ENCODE assay signal across 20 cellular contexts in genomic region chr3:170344971-170345370, GRCh38. TPM values are rescaled to one million over a fixed set of nuclear protein-coding genes. Genes with fewer than 3 reads are reported as not detected.
DNase-seq lines count a peak whose midpoint lies in the region; ATAC-seq, FAIRE-seq and TF ChIP-seq lines count a peak whose summit lies in the region.
"Had no signal": no experiment of that assay in that cellular context is flagged by ENCODE, and none has a peak within 500 bp of the region (broad histone marks: within the 10 kb centered on the region; RNA-seq: fewer than 3 reads in every experiment).

No MANE protein-coding gene starts in this region.

- H2AK5ac ChIP-seq in neuronal stem cell (ENCODE audit: low read depth, low read length): no peak overlapping the region

- H3K36me3 ChIP-seq in SK-N-SH (replicated peaks in 1 of 2; ENCODE audit: control insufficient read depth in 1 of 2, insufficient read depth in 2 of 2, low read length in 1 of 2) (no peaks in the 10 kb centered on the region), Loucy (ENCODE audit: insufficient read depth, low read length) (no peaks in the 10 kb centered on the region), astrocyte (ENCODE audit: insufficient read depth, low read length) (no peaks in the 10 kb centered on the region), neuronal stem cell (replicated peaks in 1 of 2; ENCODE audit: control insufficient read depth in 2 of 2, insufficient read depth in 2 of 2, low read length in 2 of 2) (no peaks in the 10 kb centered on the region), H7 (replicated peaks; ENCODE audit: control insufficient read depth, insufficient read depth, low read length) (no peaks in the 10 kb centered on the region)
- H3K36me3 ChIP-seq: adrenal gland, BLaER1, esophagus squamous epithelium, uterus had no signal

- H3K9me3 Mint-ChIP-seq in astrocyte (ENCODE audit: unreplicated experiment): no peaks in the 10 kb centered on the region

- no peak overlapping the region for H3K18ac ChIP-seq in neuronal stem cell (ENCODE audit: low read length)

- POLR2A ChIA-PET in SK-N-SH (lab: Yijun Ruan, JAX): no interaction called here

- H3K36me3 Mint-ChIP-seq in astrocyte (ENCODE audit: low read depth, unreplicated experiment): no peaks in the 10 kb centered on the region
- H3K36me3 Mint-ChIP-seq: activated CD8-positive, alpha-beta memory T cell treated with anti-CD3 and anti-CD28 coated beads, Interleukin-2, amount 10 ng/mL, durations not matched to agents 7 days and 5 days had no signal

- no peak overlapping the region for H2BK5ac ChIP-seq in neuronal stem cell (ENCODE audit: low read length)

- no peaks in the 10 kb centered on the region for H3K9me3 ChIP-seq in SK-N-SH
- no peaks in the 10 kb centered on the region for H3K9me3 ChIP-seq in Loucy (ENCODE audit: insufficient read depth, low read depth, low read length)
- no peaks in the 10 kb centered on the region for H3K9me3 ChIP-seq in astrocyte (ENCODE audit: insufficient read depth, low read depth, low read length)
- H3K9me3 ChIP-seq in neuronal stem cell (replicated peaks in 1 of 2; ENCODE audit: control insufficient read depth in 2 of 2, insufficient read depth in 1 of 2, low read depth in 1 of 2, low read length in 2 of 2): no peaks in the 10 kb centered on the region
- H3K9me3 ChIP-seq: adrenal gland, esophagus squamous epithelium, uterus had no signal

- H3K27me3 ChIP-seq in SK-N-SH (ENCODE audit: insufficient read depth) (no peaks in the 10 kb centered on the region), Loucy (ENCODE audit: insufficient read depth, low read length, poor library complexity, severe bottlenecking) (no peaks in the 10 kb centered on the region), astrocyte (ENCODE audit: insufficient read depth, low read length) (no peaks in the 10 kb centered on the region), neuronal stem cell (ENCODE audit: control insufficient read depth in 3 of 3, insufficient read depth in 3 of 3, low read depth in 1 of 3, low read length in 3 of 3) (no peaks in the 10 kb centered on the region), H7 (ENCODE audit: control insufficient read depth, insufficient read depth, low read length) (no peaks in the 10 kb centered on the region)
- H3K27me3 ChIP-seq: adrenal gland, BLaER1, esophagus squamous epithelium, uterus had no signal

- no peak overlapping the region for H2BK12ac ChIP-seq in neuronal stem cell (ENCODE audit: low read length)

- peaks cover 15% of the 10 kb centered on the region for H3K4me1 Mint-ChIP-seq in astrocyte (ENCODE audit: low read depth, unreplicated experiment)

- no peak overlapping the region for H4K8ac ChIP-seq in neuronal stem cell (ENCODE audit: low read depth, low read length)

- no peak overlapping the region for H3K4ac ChIP-seq in neuronal stem cell (ENCODE audit: low read length)

- H3K4me3 ChIP-seq in SK-N-SH (ENCODE audit: low read depth in 2 of 2, low read length in 1 of 2) (no peak overlapping the region), Loucy (ENCODE audit: low read length, poor library complexity, severe bottlenecking) (no peak overlapping the region), astrocyte (ENCODE audit: insufficient read depth, low read depth, low read length) (no peak overlapping the region), neuronal stem cell (ENCODE audit: low read length in 2 of 2) (no peak overlapping the region), H7 (ENCODE audit: insufficient read depth, low read depth, low read length) (no peak overlapping the region)
- H3K4me3 ChIP-seq: adrenal gland, BLaER1, esophagus squamous epithelium, uterus had no signal

- H3K9ac ChIP-seq in SK-N-SH (no peak overlapping the region), Loucy (ENCODE audit: low read depth, low read length, poor library complexity, severe bottlenecking) (no peak overlapping the region), astrocyte (ENCODE audit: low read length) (no peak overlapping the region), neuronal stem cell (ENCODE audit: low read depth, low read length, poor library complexity) (no peak overlapping the region)
- H3K9ac ChIP-seq: BLaER1 had no signal

- no peak for TF ChIP-seq CTCF in SK-N-SH (IDR thresholded peaks at IDR 0.05)
- no peak for TF ChIP-seq CTCF in Loucy (conservative IDR thresholded peaks at IDR 0.05; ENCODE audit: low read length)
- TF ChIP-seq CTCF in astrocyte (IDR thresholded peaks at IDR 0.05; ENCODE audit: insufficient read depth, low read depth, low read length): no peak

- FAIRE-seq in astrocyte (lab: Jason Lieb, UNC): no peak

- TF ChIP-seq EP300 in SK-N-SH (IDR thresholded peaks at IDR 0.05; ENCODE audit: borderline replicate concordance in 1 of 2, low read depth in 1 of 2, low read length in 1 of 2): no peak

- H2BK120ac ChIP-seq in neuronal stem cell (ENCODE audit: low read depth, low read length): no peak overlapping the region

- H2AFZ ChIP-seq in SK-N-SH (ENCODE audit: low read depth) (peak overlapping the region; percentile 76), Loucy (ENCODE audit: low read length) (peak overlapping the region; percentile 65), astrocyte (ENCODE audit: low read depth, low read length) (peak overlapping the region; percentile 34), neuronal stem cell (ENCODE audit: low read length) (peak overlapping the region; percentile 31)

- no peak overlapping the region for H3K23ac ChIP-seq in neuronal stem cell (ENCODE audit: low read depth, low read length, poor library complexity)

- H3K79me2 ChIP-seq in SK-N-SH (ENCODE audit: insufficient read depth) (no peaks in the 10 kb centered on the region), Loucy (ENCODE audit: insufficient read depth, low read length) (no peaks in the 10 kb centered on the region), astrocyte (ENCODE audit: insufficient read depth, low read length) (no peaks in the 10 kb centered on the region)

- H3K27ac Mint-ChIP-seq in astrocyte (ENCODE audit: unreplicated experiment): peak overlapping the region; percentile 94
- H3K27ac Mint-ChIP-seq: activated CD8-positive, alpha-beta memory T cell treated with anti-CD3 and anti-CD28 coated beads, Interleukin-2, amount 10 ng/mL, durations not matched to agents 7 days and 5 days had no signal

- H3K27ac ChIP-seq in SK-N-SH (ENCODE audit: low read depth in 2 of 2, low read length in 1 of 2) (peak overlapping the region in 1 of 2 experiments; percentile 30; a peak in 1 of 4 replicates), astrocyte (ENCODE audit: low read depth, low read length) (no peak overlapping the region), neuronal stem cell (replicated peaks; ENCODE audit: low read length) (no peak overlapping the region)
- H3K27ac ChIP-seq: BLaER1, uterus had no signal

- DNase-seq in SK-N-SH (no peak), astrocyte (ENCODE audit: low read depth) (no peak), neuronal stem cell (ENCODE audit: low spot score) (no peak), NCI-H1694 treated with DMSO at 0.1 percent for 48 hours (lab: John Stamatoyannopoulos, UW) (no peak), DMS153 (lab: John Stamatoyannopoulos, UW) (no peak), H7 (no peak)
- DNase-seq: activated CD8-positive, alpha-beta memory T cell treated with anti-CD3 and anti-CD28 coated beads, Interleukin-2, amount 10 ng/mL, durations not matched to agents 7 days and 5 days; adrenal gland; caudate nucleus; esophagus squamous epithelium; GDM1; KBM-7; NCI-H1092 treated with DMSO at 0.1 percent for 48 hours; NCI-H69; stimulated activated CD4-positive, alpha-beta T cell treated with anti-CD3 and anti-CD28 coated beads, Interleukin-4, amount 100 ng/mL, for 4 hours; T-helper 2 cell; uterus had no signal

- CTCF ChIA-PET in SK-N-SH (lab: Yijun Ruan, JAX): interaction anchor here (2.1 kb wide), 1 partner anchor 467 kb away, joined by 5 read pairs; no protein-coding TSS in a partner anchor

- no peak overlapping the region for H4K91ac ChIP-seq in neuronal stem cell (ENCODE audit: low read depth, low read length, poor library complexity)

- H3F3A ChIP-seq in SK-N-SH (replicated peaks; ENCODE audit: insufficient read depth) (no peaks in the 10 kb centered on the region), Loucy (ENCODE audit: low read depth) (peaks cover 4% of the 10 kb centered on the region; the same call in 1 of the 2 replicates)

- H3K4me1 ChIP-seq in SK-N-SH (ENCODE audit: control insufficient read depth in 1 of 2, insufficient read depth in 2 of 2, low read depth in 1 of 2, low read length in 1 of 2) (peaks cover 0 to 2% of the 10 kb centered on the region in 2 experiments; a peak in 1 of 4 replicates), Loucy (ENCODE audit: insufficient read depth, low read length, poor library complexity, severe bottlenecking) (peaks cover 23% of the 10 kb centered on the region), astrocyte (ENCODE audit: insufficient read depth, low read length) (no peaks in the 10 kb centered on the region), neuronal stem cell (ENCODE audit: control insufficient read depth in 2 of 2, insufficient read depth in 1 of 2, low read depth in 1 of 2, low read length in 2 of 2) (no peaks in the 10 kb centered on the region)
- H3K4me1 ChIP-seq: uterus had no signal

- H3K79me1 ChIP-seq in neuronal stem cell (ENCODE audit: low read depth, low read length): no peaks in the 10 kb centered on the region

- H3K4me3 Mint-ChIP-seq in astrocyte (ENCODE audit: unreplicated experiment): no peak overlapping the region
- H3K4me3 Mint-ChIP-seq: activated CD8-positive, alpha-beta memory T cell treated with anti-CD3 and anti-CD28 coated beads, Interleukin-2, amount 10 ng/mL, durations not matched to agents 7 days and 5 days had no signal

- no peak overlapping the region for H2BK15ac ChIP-seq in neuronal stem cell (ENCODE audit: low read length)

- TF ChIP-seq RAD21 in SK-N-SH (IDR thresholded peaks at IDR 0.05; ENCODE audit: low read length): no peak

- H3K27me3 Mint-ChIP-seq in astrocyte (ENCODE audit: low read depth, unreplicated experiment): peaks cover 2% of the 10 kb centered on the region
- H3K27me3 Mint-ChIP-seq: activated CD8-positive, alpha-beta memory T cell treated with anti-CD3 and anti-CD28 coated beads, Interleukin-2, amount 10 ng/mL, durations not matched to agents 7 days and 5 days had no signal

- H3K4me2 ChIP-seq in SK-N-SH (no peak overlapping the region), Loucy (ENCODE audit: low read depth, low read length, poor library complexity, severe bottlenecking) (peak overlapping the region; percentile 21), astrocyte (ENCODE audit: low read length) (no peak overlapping the region), neuronal stem cell (ENCODE audit: insufficient read depth, low read length, poor library complexity, severe bottlenecking) (no peak overlapping the region)
- H3K4me2 ChIP-seq: BLaER1 had no signal

- ATAC-seq in SK-N-SH treated with all-trans-retinoic acid at 6 μM for 48 hours: no peak
- ATAC-seq: activated CD8-positive, alpha-beta memory T cell treated with anti-CD3 and anti-CD28 coated beads, Interleukin-2, amount 10 ng/mL, durations not matched to agents 7 days and 5 days had no signal

- H3K9me2 ChIP-seq in SK-N-SH (no peaks in the 10 kb centered on the region), Loucy (replicated peaks; ENCODE audit: low read depth, low read length) (no peaks in the 10 kb centered on the region)

- H3K14ac ChIP-seq in neuronal stem cell (ENCODE audit: low read length): no peak overlapping the region

- WGBS in SK-N-SH (ENCODE audit: low lambda C conversion rate): 98% methylated on average over 4 of the region's 4 CpGs
- no CpG with 5 or more reads among the region's 4 CpGs for WGBS in neuronal stem cell (ENCODE audit: extremely low coverage in 2 of 2, insufficient read length in 2 of 2, insufficient replicate concordance in 1 of 2), 2 donors

- H4K20me1 ChIP-seq in SK-N-SH (ENCODE audit: insufficient read depth) (no peaks in the 10 kb centered on the region), Loucy (ENCODE audit: insufficient read depth, low read length, poor library complexity, severe bottlenecking) (no peaks in the 10 kb centered on the region), astrocyte (ENCODE audit: insufficient read depth, low read length) (no peaks in the 10 kb centered on the region)
- H4K20me1 ChIP-seq: BLaER1 had no signal

RNA-seq across cellular contexts. Expression of gene SKIL, which starts 12.5 kb away (rescaled TPM):
- 3.9 and 5.1 TPM in 2 replicates for polyA plus RNA-seq in SK-N-SH (2012; rRNA removed)
- 4.0 and 4.8 TPM in 2 replicates for polyA plus RNA-seq in SK-N-SH (2012; cell fraction: cytosol; rRNA removed)
- 7.2 and 12.9 TPM in 2 replicates for polyA plus RNA-seq in SK-N-SH (2012; cell fraction: nucleus; rRNA removed)
- 152 and 156 TPM in 2 replicates for total RNA-seq in astrocyte
- 4.5 TPM for polyA plus RNA-seq in neuronal stem cell (2013, experiment 1 of 2)
- 5.5 TPM for polyA plus RNA-seq in neuronal stem cell (2013, experiment 2 of 2)
- total RNA-seq in H7 (2014; rRNA removed; shearing (Covaris generic)): 102 and 165 TPM in 2 replicates
